18 cellular contexts compared by ENCODE assay signal in genomic region chr11:120908521-120909181, GRCh38.
A peak's percentile ranks its signal among the peaks of the same experiment; 100 is the strongest.
DNase-seq lines count a peak whose midpoint lies in the region; ATAC-seq and TF ChIP-seq lines count a peak whose summit lies in the region.
"Had no signal": no experiment of that assay in that cellular context is flagged by ENCODE, and none has a peak within 500 bp of the region (broad histone marks: within the 10 kb centered on the region; RNA-seq: fewer than 3 reads in every experiment).

No MANE protein-coding gene starts in this region.

- H3K27ac ChIP-seq in CD8-positive, alpha-beta memory T cell (ENCODE audit: low read depth, low read length), result no peak overlapping the region
- no peak overlapping the region for H3K27ac ChIP-seq in uterus

- no peaks in the 10 kb centered on the region for H3K36me3 ChIP-seq in CD8-positive, alpha-beta memory T cell (ENCODE audit: insufficient read depth, low read length)
- no peaks in the 10 kb centered on the region for H3K36me3 ChIP-seq in uterus

- CTCF ChIA-PET in CD8-positive, alpha-beta memory T cell (lab: Charles Lee), result no interaction called here

- POLR2A ChIA-PET in CD8-positive, alpha-beta memory T cell (lab: Charles Lee), result no interaction called here

- no peaks in the 10 kb centered on the region for H3K36me3 Mint-ChIP-seq in CD8-positive, alpha-beta memory T cell
- H3K36me3 Mint-ChIP-seq in effector memory CD8-positive, alpha-beta T cell (ENCODE audit: insufficient read depth), result no peaks in the 10 kb centered on the region
- H3K36me3 Mint-ChIP-seq in nephron progenitor cell (ENCODE audit: low read depth), result no peaks in the 10 kb centered on the region

- no peak for TF ChIP-seq CTCF in nephron progenitor cell (IDR thresholded peaks at IDR 0.05)
- no peak for TF ChIP-seq CTCF in uterus (IDR thresholded peaks at IDR 0.05)

- DNase-seq in CD8-positive, alpha-beta memory T cell, result peak in 2 of 5 donors; percentile 15 to 21
- DNase-seq in M059J (ENCODE audit: low read depth) (peak; percentile 12), nephron progenitor cell (no peak), uterus (no peak), SW 1271 (lab: John Stamatoyannopoulos, UW) (no peak)
- peak in 1 of 3 experiments; percentile 55 for DNase-seq in effector memory CD8-positive, alpha-beta T cell
- DNase-seq: activated CD4-positive, alpha-beta T cell treated with anti-CD3 and anti-CD28 coated beads, Interleukin-2, amount 50 U/mL, for 48 hours; activated effector memory CD4-positive, alpha-beta T cell treated with anti-CD3 and anti-CD28 coated beads, Interleukin-2, amount 50 U/mL, for 16 hours; DMS53; glutamatergic neuron; IMR-90; NCI-H1417 treated with DMSO at 0.1 percent for 48 hours; NCI-H510A; RPMI8226; T1000 had no signal

- peak overlapping the region in 4 of 8 donors; percentile 8 to 63 (median 56) for H3K27ac Mint-ChIP-seq in CD8-positive, alpha-beta memory T cell
- peak overlapping the region in 1 of 2 donors; percentile 88 for H3K27ac Mint-ChIP-seq in effector memory CD8-positive, alpha-beta T cell
- H3K27ac Mint-ChIP-seq in nephron progenitor cell, result peak overlapping the region; percentile 26

- H3K27me3 ChIP-seq in CD8-positive, alpha-beta memory T cell (ENCODE audit: insufficient read depth, low read length, poor library complexity, severe bottlenecking), result no peaks in the 10 kb centered on the region
- H3K27me3 ChIP-seq in uterus, result no peaks in the 10 kb centered on the region

- H3K4me3 ChIP-seq in CD8-positive, alpha-beta memory T cell (ENCODE audit: low read length), result no peak overlapping the region
- H3K4me3 ChIP-seq in uterus, result no peak overlapping the region
- H3K4me3 ChIP-seq: skin epidermis had no signal

- no peaks in the 10 kb centered on the region for H3K9me3 ChIP-seq in CD8-positive, alpha-beta memory T cell (ENCODE audit: low read length)
- H3K9me3 ChIP-seq in uterus, result no peaks in the 10 kb centered on the region

- intact Hi-C loops in uterus (cut with DNase I; ENCODE audit: low total_unique reads), result no loop called here

- peaks cover 5 to 11% of the 10 kb centered on the region in 2 donors for H3K27me3 Mint-ChIP-seq in CD8-positive, alpha-beta memory T cell
- H3K27me3 Mint-ChIP-seq in effector memory CD8-positive, alpha-beta T cell, result peaks cover 5 to 27% of the 10 kb centered on the region in 2 donors
- H3K27me3 Mint-ChIP-seq in nephron progenitor cell (ENCODE audit: low read depth, poor library complexity), result peaks cover 17% of the 10 kb centered on the region

- peak; percentile 61 for ATAC-seq in effector memory CD8-positive, alpha-beta T cell (replicated peaks)
- ATAC-seq in HG02798 (IDR thresholded peaks at IDR 0.05; ENCODE audit: poor library complexity, unreplicated experiment), result no peak
- ATAC-seq in GM18519 (IDR thresholded peaks at IDR 0.05; ENCODE audit: low FRiP score, unreplicated experiment), result no peak

- H3K4me3 Mint-ChIP-seq in CD8-positive, alpha-beta memory T cell, result peak overlapping the region in 4 of 7 donors; percentile 27 to 81 (median 52)
- H3K4me3 Mint-ChIP-seq in effector memory CD8-positive, alpha-beta T cell, result peak overlapping the region in 1 of 2 donors; percentile 57
- no peak overlapping the region for H3K4me3 Mint-ChIP-seq in nephron progenitor cell

- no peaks in the 10 kb centered on the region for H3K9me3 Mint-ChIP-seq in CD8-positive, alpha-beta memory T cell
- peaks cover 0 to 4% of the 10 kb centered on the region in 2 donors for H3K9me3 Mint-ChIP-seq in effector memory CD8-positive, alpha-beta T cell
- no peaks in the 10 kb centered on the region for H3K9me3 Mint-ChIP-seq in nephron progenitor cell

- no peak for TF ChIP-seq POLR2A in uterus (IDR thresholded peaks at IDR 0.05)

- peaks cover 0 to 21% (median 0%) of the 10 kb centered on the region in 3 donors for H3K4me1 Mint-ChIP-seq in CD8-positive, alpha-beta memory T cell
- H3K4me1 Mint-ChIP-seq in effector memory CD8-positive, alpha-beta T cell (ENCODE audit: low read depth in 2 of 2), result peaks cover 0 to 51% of the 10 kb centered on the region in 2 donors
- peaks cover 11% of the 10 kb centered on the region for H3K4me1 Mint-ChIP-seq in nephron progenitor cell

- no peaks in the 10 kb centered on the region for H3K4me1 ChIP-seq in CD8-positive, alpha-beta memory T cell (ENCODE audit: insufficient read depth, low read length)
- H3K4me1 ChIP-seq in uterus, result no peaks in the 10 kb centered on the region
